ENCODE assay signal across 3 cellular contexts in genomic region chr1:16773019-16773596, GRCh38. TPM values are rescaled to one million over a fixed set of nuclear protein-coding genes. Genes with fewer than 3 reads are reported as not detected.
"Had no signal": no experiment of that assay in that cellular context is flagged by ENCODE, and none has a peak within 500 bp of the region (broad histone marks: within the 10 kb centered on the region; RNA-seq: fewer than 3 reads in every experiment).

No MANE protein-coding gene starts in this region.

RNA-seq across cellular contexts. Expression of gene RNU1-4, which starts 32.8 kb away (rescaled TPM):
- polyA plus RNA-seq: adrenal gland, cardiac muscle cell, IMR-90 had no signal
